Comparison of ENCODE assay signal across 21 cellular contexts in the genomic region with DNA sequence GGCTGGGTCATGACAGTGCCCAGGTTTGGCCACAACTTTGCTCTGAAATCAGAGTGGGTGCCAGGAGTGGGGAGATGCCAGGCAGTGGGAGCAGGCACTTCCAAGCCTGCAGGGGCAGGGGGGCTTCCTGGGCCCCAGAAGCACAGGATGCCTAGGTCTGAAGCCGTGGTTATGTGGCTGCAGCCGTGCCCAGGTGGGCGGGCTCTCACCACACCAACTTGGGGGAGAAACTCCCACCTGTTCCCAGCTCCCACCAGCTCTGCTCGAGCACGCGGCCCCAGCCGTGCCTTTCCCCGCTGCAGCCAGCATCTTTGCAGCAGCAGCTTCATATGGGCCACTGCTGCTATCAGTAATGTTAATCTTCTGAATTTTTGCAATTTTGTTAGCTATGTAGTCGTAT.
A peak's percentile ranks its signal among the peaks of the same experiment; 100 is the strongest.
DNase-seq lines count a peak whose midpoint lies in the region; ATAC-seq and TF ChIP-seq lines count a peak whose summit lies in the region.
"Had no signal": no experiment of that assay in that cellular context is flagged by ENCODE, and none has a peak within 500 bp of the region (broad histone marks: within the 10 kb centered on the region; RNA-seq: fewer than 3 reads in every experiment).

No MANE protein-coding gene starts in this region.

- H4K91ac ChIP-seq in neuronal stem cell (ENCODE audit: low read depth, low read length, poor library complexity): no peak overlapping the region

- no peak overlapping the region for H2BK5ac ChIP-seq in neuronal stem cell (ENCODE audit: low read length)

- no peaks in the 10 kb centered on the region for H4K20me1 ChIP-seq in DND-41 (ENCODE audit: insufficient read depth, low read length)
- H4K20me1 ChIP-seq: BLaER1 treated with 17β-estradiol and CSF1 and Interleukin-3, amounts not matched to agents 10 nM and 100 nM had no signal

- no peak overlapping the region for H3K27ac ChIP-seq in DND-41 (ENCODE audit: low read length)
- H3K27ac ChIP-seq in neuronal stem cell (replicated peaks; ENCODE audit: low read length): no peak overlapping the region
- no peak overlapping the region for H3K27ac ChIP-seq in effector memory CD4-positive, alpha-beta T cell (ENCODE audit: insufficient read depth, low read length, poor library complexity, severe bottlenecking)
- H3K27ac ChIP-seq: A549; BLaER1 treated with 17β-estradiol and CSF1 and Interleukin-3, amounts not matched to agents 10 nM and 100 nM; GM23248 had no signal

- no peaks in the 10 kb centered on the region for H3K36me3 Mint-ChIP-seq in stimulated activated memory B cell treated with anti-CD40 and anti-IgM and Interleukin-4, amounts not matched to agents 10 μg/mL and 1 μg/mL and 100 μg/mL, for 72 hours
- H3K36me3 Mint-ChIP-seq: CD14-positive monocyte; CD8-positive, alpha-beta memory T cell had no signal

- no peak overlapping the region for H4K8ac ChIP-seq in neuronal stem cell (ENCODE audit: low read depth, low read length)

- no peaks in the 10 kb centered on the region for H3K79me2 ChIP-seq in DND-41 (ENCODE audit: insufficient read depth, low read length)

- no CpG with 5 or more reads among the region's 9 CpGs for WGBS in neuronal stem cell (ENCODE audit: extremely low coverage in 2 of 2, insufficient read length in 2 of 2, insufficient replicate concordance in 1 of 2), 2 donors

- peak overlapping the region; percentile 71 for H3K18ac ChIP-seq in neuronal stem cell (ENCODE audit: low read length)

- no peak overlapping the region for H2BK15ac ChIP-seq in neuronal stem cell (ENCODE audit: low read length)

- H2BK12ac ChIP-seq in neuronal stem cell (ENCODE audit: low read length): no peak overlapping the region

- TF ChIP-seq CTCF in DND-41 (IDR thresholded peaks at IDR 0.05; ENCODE audit: borderline replicate concordance, extremely low read depth, low read length, poor library complexity, severe bottlenecking): no peak

- H3K79me1 ChIP-seq in neuronal stem cell (ENCODE audit: low read depth, low read length): peaks cover 2% of the 10 kb centered on the region

- H3K4ac ChIP-seq in neuronal stem cell (ENCODE audit: low read length): no peak overlapping the region

- no peak overlapping the region for H3K4me3 Mint-ChIP-seq in stimulated activated memory B cell treated with anti-CD40 and anti-IgM and Interleukin-4, amounts not matched to agents 10 μg/mL and 1 μg/mL and 100 μg/mL, for 72 hours
- H3K4me3 Mint-ChIP-seq: CD14-positive monocyte; CD4-positive, alpha-beta T cell; CD8-positive, alpha-beta memory T cell had no signal

- H3K4me1 ChIP-seq in DND-41 (ENCODE audit: insufficient read depth, low read length) (no peaks in the 10 kb centered on the region), neuronal stem cell (ENCODE audit: control insufficient read depth in 2 of 2, insufficient read depth in 1 of 2, low read depth in 1 of 2, low read length in 2 of 2) (no peaks in the 10 kb centered on the region)
- H3K4me1 ChIP-seq in effector memory CD4-positive, alpha-beta T cell (ENCODE audit: control insufficient read depth, insufficient read depth, low read length, poor library complexity, severe bottlenecking): no peaks in the 10 kb centered on the region
- H3K4me1 ChIP-seq: BE2C; BLaER1 treated with 17β-estradiol and CSF1 and Interleukin-3, amounts not matched to agents 10 nM and 100 nM had no signal

- H3K23ac ChIP-seq in neuronal stem cell (ENCODE audit: low read depth, low read length, poor library complexity): no peak overlapping the region

- peak overlapping the region; percentile 56 for H3K14ac ChIP-seq in neuronal stem cell (ENCODE audit: low read length)

- no peaks in the 10 kb centered on the region for H3K27me3 Mint-ChIP-seq in stimulated activated memory B cell treated with anti-CD40 and anti-IgM and Interleukin-4, amounts not matched to agents 10 μg/mL and 1 μg/mL and 100 μg/mL, for 72 hours
- H3K27me3 Mint-ChIP-seq: CD4-positive, alpha-beta T cell had no signal

- no peak overlapping the region for H3K9ac ChIP-seq in DND-41 (ENCODE audit: low read depth, low read length)
- no peak overlapping the region for H3K9ac ChIP-seq in neuronal stem cell (ENCODE audit: low read depth, low read length, poor library complexity)
- H3K9ac ChIP-seq: BLaER1 treated with 17β-estradiol and CSF1 and Interleukin-3, amounts not matched to agents 10 nM and 100 nM; GM23248 had no signal

- H3K9me3 Mint-ChIP-seq in stimulated activated memory B cell treated with anti-CD40 and anti-IgM and Interleukin-4, amounts not matched to agents 10 μg/mL and 1 μg/mL and 100 μg/mL, for 72 hours: no peaks in the 10 kb centered on the region
- H3K9me3 Mint-ChIP-seq: CD4-positive, alpha-beta T cell; CD8-positive, alpha-beta memory T cell had no signal

- H2AFZ ChIP-seq in DND-41 (ENCODE audit: low read depth, low read length): no peak overlapping the region
- H2AFZ ChIP-seq in neuronal stem cell (ENCODE audit: low read length): no peak overlapping the region
- H2AFZ ChIP-seq: GM23248 had no signal

- H2BK120ac ChIP-seq in neuronal stem cell (ENCODE audit: low read depth, low read length): no peak overlapping the region

- H2AK5ac ChIP-seq in neuronal stem cell (ENCODE audit: low read depth, low read length): no peak overlapping the region

- peaks cover 10% of the 10 kb centered on the region for H3K9me3 ChIP-seq in DND-41 (ENCODE audit: insufficient read depth, low read length, severe bottlenecking)
- H3K9me3 ChIP-seq in neuronal stem cell (replicated peaks in 1 of 2; ENCODE audit: control insufficient read depth in 2 of 2, insufficient read depth in 1 of 2, low read depth in 1 of 2, low read length in 2 of 2): peaks cover 3 to 11% of the 10 kb centered on the region in 2 donors
- no peaks in the 10 kb centered on the region for H3K9me3 ChIP-seq in effector memory CD4-positive, alpha-beta T cell (ENCODE audit: control insufficient read depth, low read length)
- H3K9me3 ChIP-seq: A549, BE2C had no signal

- H3K27me3 ChIP-seq in DND-41 (ENCODE audit: insufficient read depth, low read length, poor library complexity) (no peaks in the 10 kb centered on the region), neuronal stem cell (ENCODE audit: control insufficient read depth in 3 of 3, insufficient read depth in 3 of 3, low read depth in 1 of 3, low read length in 3 of 3) (no peaks in the 10 kb centered on the region)
- H3K27me3 ChIP-seq in effector memory CD4-positive, alpha-beta T cell (replicated peaks; ENCODE audit: control insufficient read depth, insufficient read depth, low read length, poor library complexity, severe bottlenecking): no peaks in the 10 kb centered on the region
- H3K27me3 ChIP-seq: BE2C; BLaER1 treated with 17β-estradiol and CSF1 and Interleukin-3, amounts not matched to agents 10 nM and 100 nM had no signal

- peak; percentile 40; the same call in 1 of the 3 replicates for ATAC-seq in DND-41 (ENCODE audit: insufficient read depth, low read depth)
- ATAC-seq in stimulated activated memory B cell treated with anti-CD40 and anti-IgM and Interleukin-4, amounts not matched to agents 10 μg/mL and 1 μg/mL and 100 μg/mL, for 72 hours: peak; percentile 13
- ATAC-seq in HG03196 (IDR thresholded peaks at IDR 0.05; ENCODE audit: unreplicated experiment): no peak
- ATAC-seq in HG02885 (IDR thresholded peaks at IDR 0.05; ENCODE audit: poor library complexity, unreplicated experiment): no peak
- ATAC-seq: A549 had no signal

- H3K4me2 ChIP-seq in DND-41 (ENCODE audit: insufficient read depth, low read length): no peak overlapping the region
- H3K4me2 ChIP-seq in neuronal stem cell (ENCODE audit: insufficient read depth, low read length, poor library complexity, severe bottlenecking): no peak overlapping the region
- H3K4me2 ChIP-seq: A549; BLaER1 treated with 17β-estradiol and CSF1 and Interleukin-3, amounts not matched to agents 10 nM and 100 nM had no signal

- H3K4me3 ChIP-seq in DND-41 (ENCODE audit: low read depth in 1 of 2, low read length in 2 of 2) (no peak overlapping the region), neuronal stem cell (ENCODE audit: low read length in 2 of 2) (peak overlapping the region in 1 of 2 donors; percentile 14)
- no peak overlapping the region for H3K4me3 ChIP-seq in effector memory CD4-positive, alpha-beta T cell (ENCODE audit: insufficient read depth, low read depth, low read length, poor library complexity, severe bottlenecking)
- H3K4me3 ChIP-seq: A549; BLaER1 treated with 17β-estradiol and CSF1 and Interleukin-3, amounts not matched to agents 10 nM and 100 nM; GM23248 had no signal

- H3K36me3 ChIP-seq in DND-41 (ENCODE audit: insufficient read depth, low read length) (no peaks in the 10 kb centered on the region), neuronal stem cell (replicated peaks in 1 of 2; ENCODE audit: control insufficient read depth in 2 of 2, insufficient read depth in 2 of 2, low read length in 2 of 2) (no peaks in the 10 kb centered on the region)
- no peaks in the 10 kb centered on the region for H3K36me3 ChIP-seq in effector memory CD4-positive, alpha-beta T cell (ENCODE audit: control insufficient read depth, insufficient read depth, low read length)
- H3K36me3 ChIP-seq: BE2C; BLaER1 treated with 17β-estradiol and CSF1 and Interleukin-3, amounts not matched to agents 10 nM and 100 nM had no signal

- no peak overlapping the region for H3K27ac Mint-ChIP-seq in stimulated activated memory B cell treated with anti-CD40 and anti-IgM and Interleukin-4, amounts not matched to agents 10 μg/mL and 1 μg/mL and 100 μg/mL, for 72 hours
- H3K27ac Mint-ChIP-seq: CD14-positive monocyte; CD4-positive, alpha-beta T cell; CD8-positive, alpha-beta memory T cell had no signal

- DNase-seq in DND-41 (peak; percentile 10), neuronal stem cell (ENCODE audit: low spot score) (no peak)
- no peak for DNase-seq in effector memory CD4-positive, alpha-beta T cell
- DNase-seq: 8988T; ACHN; AML-193; BE2C; CD4-positive, alpha-beta T cell; CD8-positive, alpha-beta memory T cell; DMS 273 treated with DMSO at 0.1 percent for 48 hours; DMS79; GF-D8; GM23248; H7; HCEC 1CT had no signal

- H3K4me1 Mint-ChIP-seq in stimulated activated memory B cell treated with anti-CD40 and anti-IgM and Interleukin-4, amounts not matched to agents 10 μg/mL and 1 μg/mL and 100 μg/mL, for 72 hours: no peaks in the 10 kb centered on the region
- H3K4me1 Mint-ChIP-seq: CD14-positive monocyte; CD8-positive, alpha-beta memory T cell had no signal

Comparison
In these comparisons a context has a peak if more than half of its experiments do, and no peak if none do; other contexts are left out.
1. ATAC-seq: peak in DND-41 (single experiment) and stimulated activated memory B cell treated with anti-CD40 and anti-IgM and Interleukin-4, amounts not matched to agents 10 μg/mL and 1 μg/mL and 100 μg/mL, for 72 hours (single experiment); none in HG03196 (single experiment) and HG02885 (single experiment).